Comparison of ENCODE assay signal across 1 cellular context in the genomic region with DNA sequence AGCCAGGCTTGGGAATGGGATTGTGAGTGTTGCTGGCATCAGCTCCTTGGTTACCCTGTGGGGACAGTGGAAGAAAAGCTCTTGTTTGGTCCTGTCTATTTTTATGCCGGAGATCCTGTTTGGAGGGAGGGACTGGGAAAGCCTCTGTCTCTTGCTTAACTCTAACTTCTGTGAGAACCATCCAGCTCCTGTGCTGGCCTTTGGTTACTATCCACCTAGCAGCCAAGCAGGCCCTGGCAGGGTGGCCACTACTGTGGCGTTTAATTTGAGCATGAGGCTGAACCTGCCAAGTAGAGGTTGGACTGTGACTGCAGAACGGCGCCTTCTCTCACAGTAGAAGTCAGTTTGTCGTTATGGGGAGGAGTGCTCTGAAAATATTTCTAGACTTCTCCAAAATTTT.
TF ChIP-seq lines count a peak whose summit lies in the region.

No MANE protein-coding gene starts in this region.

TF ChIP-seq in GM23338, 12 proteins besides CTCF, POLR2A, EP300 and RAD21 (continued from another document):
- TF ChIP-seq, protein P1, sequence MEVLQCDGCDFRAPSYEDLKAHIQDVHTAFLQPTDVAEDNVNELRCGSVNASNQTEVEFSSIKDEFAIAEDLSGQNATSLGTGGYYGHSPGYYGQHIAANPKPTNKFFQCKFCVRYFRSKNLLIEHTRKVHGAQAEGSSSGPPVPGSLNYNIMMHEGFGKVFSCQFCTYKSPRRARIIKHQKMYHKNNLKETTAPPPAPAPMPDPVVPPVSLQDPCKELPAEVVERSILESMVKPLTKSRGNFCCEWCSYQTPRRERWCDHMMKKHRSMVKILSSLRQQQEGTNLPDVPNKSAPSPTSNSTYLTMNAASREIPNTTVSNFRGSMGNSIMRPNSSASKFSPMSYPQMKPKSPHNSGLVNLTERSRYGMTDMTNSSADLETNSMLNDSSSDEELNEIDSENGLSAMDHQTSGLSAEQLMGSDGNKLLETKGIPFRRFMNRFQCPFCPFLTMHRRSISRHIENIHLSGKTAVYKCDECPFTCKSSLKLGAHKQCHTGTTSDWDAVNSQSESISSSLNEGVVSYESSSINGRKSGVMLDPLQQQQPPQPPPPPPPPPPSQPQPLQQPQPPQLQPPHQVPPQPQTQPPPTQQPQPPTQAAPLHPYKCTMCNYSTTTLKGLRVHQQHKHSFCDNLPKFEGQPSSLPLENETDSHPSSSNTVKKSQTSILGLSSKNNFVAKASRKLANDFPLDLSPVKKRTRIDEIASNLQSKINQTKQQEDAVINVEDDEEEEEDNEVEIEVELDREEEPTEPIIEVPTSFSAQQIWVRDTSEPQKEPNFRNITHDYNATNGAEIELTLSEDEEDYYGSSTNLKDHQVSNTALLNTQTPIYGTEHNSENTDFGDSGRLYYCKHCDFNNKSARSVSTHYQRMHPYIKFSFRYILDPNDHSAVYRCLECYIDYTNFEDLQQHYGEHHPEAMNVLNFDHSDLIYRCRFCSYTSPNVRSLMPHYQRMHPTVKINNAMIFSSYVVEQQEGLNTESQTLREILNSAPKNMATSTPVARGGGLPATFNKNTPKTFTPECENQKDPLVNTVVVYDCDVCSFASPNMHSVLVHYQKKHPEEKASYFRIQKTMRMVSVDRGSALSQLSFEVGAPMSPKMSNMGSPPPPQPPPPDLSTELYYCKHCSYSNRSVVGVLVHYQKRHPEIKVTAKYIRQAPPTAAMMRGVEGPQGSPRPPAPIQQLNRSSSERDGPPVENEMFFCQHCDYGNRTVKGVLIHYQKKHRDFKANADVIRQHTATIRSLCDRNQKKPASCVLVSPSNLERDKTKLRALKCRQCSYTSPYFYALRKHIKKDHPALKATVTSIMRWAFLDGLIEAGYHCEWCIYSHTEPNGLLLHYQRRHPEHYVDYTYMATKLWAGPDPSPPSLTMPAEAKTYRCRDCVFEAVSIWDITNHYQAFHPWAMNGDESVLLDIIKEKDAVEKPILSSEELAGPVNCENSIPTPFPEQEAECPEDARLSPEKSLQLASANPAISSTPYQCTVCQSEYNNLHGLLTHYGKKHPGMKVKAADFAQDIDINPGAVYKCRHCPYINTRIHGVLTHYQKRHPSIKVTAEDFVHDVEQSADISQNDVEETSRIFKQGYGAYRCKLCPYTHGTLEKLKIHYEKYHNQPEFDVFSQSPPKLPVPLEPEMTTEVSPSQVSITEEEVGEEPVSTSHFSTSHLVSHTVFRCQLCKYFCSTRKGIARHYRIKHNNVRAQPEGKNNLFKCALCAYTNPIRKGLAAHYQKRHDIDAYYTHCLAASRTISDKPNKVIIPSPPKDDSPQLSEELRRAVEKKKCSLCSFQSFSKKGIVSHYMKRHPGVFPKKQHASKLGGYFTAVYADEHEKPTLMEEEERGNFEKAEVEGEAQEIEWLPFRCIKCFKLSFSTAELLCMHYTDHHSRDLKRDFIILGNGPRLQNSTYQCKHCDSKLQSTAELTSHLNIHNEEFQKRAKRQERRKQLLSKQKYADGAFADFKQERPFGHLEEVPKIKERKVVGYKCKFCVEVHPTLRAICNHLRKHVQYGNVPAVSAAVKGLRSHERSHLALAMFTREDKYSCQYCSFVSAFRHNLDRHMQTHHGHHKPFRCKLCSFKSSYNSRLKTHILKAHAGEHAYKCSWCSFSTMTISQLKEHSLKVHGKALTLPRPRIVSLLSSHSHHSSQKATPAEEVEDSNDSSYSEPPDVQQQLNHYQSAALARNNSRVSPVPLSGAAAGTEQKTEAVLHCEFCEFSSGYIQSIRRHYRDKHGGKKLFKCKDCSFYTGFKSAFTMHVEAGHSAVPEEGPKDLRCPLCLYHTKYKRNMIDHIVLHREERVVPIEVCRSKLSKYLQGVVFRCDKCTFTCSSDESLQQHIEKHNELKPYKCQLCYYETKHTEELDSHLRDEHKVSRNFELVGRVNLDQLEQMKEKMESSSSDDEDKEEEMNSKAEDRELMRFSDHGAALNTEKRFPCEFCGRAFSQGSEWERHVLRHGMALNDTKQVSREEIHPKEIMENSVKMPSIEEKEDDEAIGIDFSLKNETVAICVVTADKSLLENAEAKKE (CRISPR knock-in tag; IDR thresholded peaks at IDR 0.05): no peak
- TF ChIP-seq CREB1 (CRISPR knock-in tag; IDR thresholded peaks at IDR 0.05; ENCODE audit: low read depth): no peak
- TF ChIP-seq STAT1 (IDR thresholded peaks at IDR 0.05; ENCODE audit: unreplicated experiment): no peak
- no peak for TF ChIP-seq EZH2phosphoT487 (IDR thresholded peaks at IDR 0.05; ENCODE audit: unreplicated experiment)
